ENCODE assay signal across 8 cellular contexts in the genomic region with DNA sequence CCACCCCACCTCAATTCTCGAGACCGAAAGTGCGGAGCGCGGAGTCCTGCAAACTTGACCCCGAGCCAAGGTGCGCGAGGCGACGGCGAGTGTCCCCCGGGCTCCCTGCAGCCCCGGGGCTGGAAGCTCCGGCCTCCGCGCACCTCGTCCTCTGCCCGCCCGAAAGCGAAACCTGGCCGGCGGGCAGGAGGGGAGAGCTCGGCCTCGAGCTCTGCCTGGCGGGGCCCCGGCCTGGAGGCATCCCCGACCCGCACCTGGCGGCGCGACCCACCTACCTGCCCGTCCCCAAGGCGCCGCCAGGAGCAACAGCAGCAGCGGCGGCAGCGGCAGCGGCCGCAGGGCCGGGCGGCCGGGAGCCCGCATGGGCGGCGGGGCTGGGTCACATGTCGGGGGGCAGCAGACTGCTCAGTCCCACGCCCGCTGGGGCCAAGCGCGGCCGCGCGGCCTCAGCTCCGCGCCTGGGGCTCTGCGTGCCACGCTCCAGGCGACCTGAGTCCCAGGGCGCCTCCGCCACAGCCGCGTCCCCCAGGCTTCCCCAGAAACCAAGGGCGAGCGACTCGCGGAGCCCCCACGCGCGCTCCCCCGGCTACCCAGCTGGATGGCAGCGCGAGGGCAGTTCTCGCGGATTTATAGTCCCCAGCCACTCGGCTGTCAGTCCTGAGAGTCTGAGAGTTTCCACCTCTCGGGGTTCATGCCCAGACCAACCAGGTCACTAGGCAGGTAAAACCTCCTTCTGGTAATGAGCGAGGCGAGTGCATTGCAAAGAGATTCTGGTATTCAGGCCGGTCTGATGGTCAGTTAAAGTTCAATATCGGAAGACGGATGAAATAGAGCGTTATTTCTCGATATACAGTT. TPM values are rescaled to one million over a fixed set of nuclear protein-coding genes. Genes with fewer than 3 reads are reported as not detected.
DNase-seq lines count a peak whose midpoint lies in the region; ATAC-seq and TF ChIP-seq lines count a peak whose summit lies in the region.

A gene with protein sequence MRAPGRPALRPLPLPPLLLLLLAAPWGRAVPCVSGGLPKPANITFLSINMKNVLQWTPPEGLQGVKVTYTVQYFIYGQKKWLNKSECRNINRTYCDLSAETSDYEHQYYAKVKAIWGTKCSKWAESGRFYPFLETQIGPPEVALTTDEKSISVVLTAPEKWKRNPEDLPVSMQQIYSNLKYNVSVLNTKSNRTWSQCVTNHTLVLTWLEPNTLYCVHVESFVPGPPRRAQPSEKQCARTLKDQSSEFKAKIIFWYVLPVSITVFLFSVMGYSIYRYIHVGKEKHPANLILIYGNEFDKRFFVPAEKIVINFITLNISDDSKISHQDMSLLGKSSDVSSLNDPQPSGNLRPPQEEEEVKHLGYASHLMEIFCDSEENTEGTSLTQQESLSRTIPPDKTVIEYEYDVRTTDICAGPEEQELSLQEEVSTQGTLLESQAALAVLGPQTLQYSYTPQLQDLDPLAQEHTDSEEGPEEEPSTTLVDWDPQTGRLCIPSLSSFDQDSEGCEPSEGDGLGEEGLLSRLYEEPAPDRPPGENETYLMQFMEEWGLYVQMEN (minus strand): TSS at position 600 of the 855 bp plus-strand sequence. CDS start 237 bp downstream, at position 363.

- H3K4me3 Mint-ChIP-seq in central memory CD8-positive, alpha-beta T cell: peak within 1 kb of the TSS; percentile 77
- H3K4me3 Mint-ChIP-seq in stimulated activated memory B cell treated with anti-CD40 and anti-IgM and Interleukin-4, amounts not matched to agents 10 μg/mL and 1 μg/mL and 100 μg/mL, for 72 hours: peak within 1 kb of the TSS; percentile 79

- no peaks in the 10 kb centered on the region for H3K36me3 ChIP-seq in kidney epithelial cell (ENCODE audit: control insufficient read depth, insufficient read depth, low read length)

- H3K36me3 Mint-ChIP-seq in central memory CD8-positive, alpha-beta T cell (ENCODE audit: insufficient read depth): peaks cover 1% of the 10 kb centered on the region
- H3K36me3 Mint-ChIP-seq in stimulated activated memory B cell treated with anti-CD40 and anti-IgM and Interleukin-4, amounts not matched to agents 10 μg/mL and 1 μg/mL and 100 μg/mL, for 72 hours: no peaks in the 10 kb centered on the region

- H3K4me1 Mint-ChIP-seq in central memory CD8-positive, alpha-beta T cell: no peaks in the 10 kb centered on the region
- H3K4me1 Mint-ChIP-seq in stimulated activated memory B cell treated with anti-CD40 and anti-IgM and Interleukin-4, amounts not matched to agents 10 μg/mL and 1 μg/mL and 100 μg/mL, for 72 hours: peaks cover 5% of the 10 kb centered on the region

- peak; percentile 39 for ATAC-seq in central memory CD8-positive, alpha-beta T cell (replicated peaks; ENCODE audit: extremely low read depth, poor library complexity, severe bottlenecking)
- ATAC-seq in stimulated activated memory B cell treated with anti-CD40 and anti-IgM and Interleukin-4, amounts not matched to agents 10 μg/mL and 1 μg/mL and 100 μg/mL, for 72 hours: peak; percentile 67
- ATAC-seq in HG03565 (IDR thresholded peaks at IDR 0.05; ENCODE audit: unreplicated experiment): no peak

- peak; percentile 22 for DNase-seq in NCI-H2029 (lab: John Stamatoyannopoulos, UW)
- DNase-seq in NCI-H2029 treated with DMSO at 0.1 percent for 48 hours (lab: John Stamatoyannopoulos, UW): no peak
- peak; percentile 84 for DNase-seq in NCI-H146 (lab: John Stamatoyannopoulos, UW)
- no peak for DNase-seq in central memory CD8-positive, alpha-beta T cell (ENCODE audit: low spot score in 2 of 2)
- DNase-seq in kidney epithelial cell (ENCODE audit: low read depth): no peak
- no peak for DNase-seq in NOMO-1 treated with DMSO at 0.1 percent for 48 hours (lab: John Stamatoyannopoulos, UW; ENCODE audit: unreplicated experiment)

- peak within 1 kb of the TSS; percentile 77 for H3K4me3 ChIP-seq in kidney epithelial cell (ENCODE audit: low read depth, low read length)

- peaks cover 97% of the 10 kb centered on the region for H3K27me3 Mint-ChIP-seq in central memory CD8-positive, alpha-beta T cell
- H3K27me3 Mint-ChIP-seq in stimulated activated memory B cell treated with anti-CD40 and anti-IgM and Interleukin-4, amounts not matched to agents 10 μg/mL and 1 μg/mL and 100 μg/mL, for 72 hours: peaks cover 85% of the 10 kb centered on the region

- no peaks in the 10 kb centered on the region for H3K9me3 Mint-ChIP-seq in central memory CD8-positive, alpha-beta T cell
- no peaks in the 10 kb centered on the region for H3K9me3 Mint-ChIP-seq in stimulated activated memory B cell treated with anti-CD40 and anti-IgM and Interleukin-4, amounts not matched to agents 10 μg/mL and 1 μg/mL and 100 μg/mL, for 72 hours

- no peak within 1 kb of the TSS for H3K27ac Mint-ChIP-seq in central memory CD8-positive, alpha-beta T cell (ENCODE audit: low read depth)
- no peak within 1 kb of the TSS for H3K27ac Mint-ChIP-seq in stimulated activated memory B cell treated with anti-CD40 and anti-IgM and Interleukin-4, amounts not matched to agents 10 μg/mL and 1 μg/mL and 100 μg/mL, for 72 hours

- no peak for TF ChIP-seq CTCF in kidney epithelial cell (IDR thresholded peaks at IDR 0.05; ENCODE audit: insufficient read depth, low read length, poor library complexity, severe bottlenecking)

- peaks cover 3% of the 10 kb centered on the region for H3K27me3 ChIP-seq in kidney epithelial cell (ENCODE audit: control insufficient read depth, insufficient read depth, low read length)

RNA-seq across cellular contexts. Expression of the gene that starts here (rescaled TPM):
- total RNA-seq in kidney epithelial cell: 0.46 and 0.89 TPM in 2 replicates

Comparison
In these comparisons a context has a peak if more than half of its experiments do, and no peak if none do; other contexts are left out.
1. DNase-seq: peak in NCI-H2029 (single experiment) and NCI-H146 (single experiment); none in NCI-H2029 treated with DMSO at 0.1 percent for 48 hours (single experiment), central memory CD8-positive, alpha-beta T cell (0 of 2), kidney epithelial cell (single experiment) and NOMO-1 treated with DMSO at 0.1 percent for 48 hours (single experiment).